In the genomic region with DNA sequence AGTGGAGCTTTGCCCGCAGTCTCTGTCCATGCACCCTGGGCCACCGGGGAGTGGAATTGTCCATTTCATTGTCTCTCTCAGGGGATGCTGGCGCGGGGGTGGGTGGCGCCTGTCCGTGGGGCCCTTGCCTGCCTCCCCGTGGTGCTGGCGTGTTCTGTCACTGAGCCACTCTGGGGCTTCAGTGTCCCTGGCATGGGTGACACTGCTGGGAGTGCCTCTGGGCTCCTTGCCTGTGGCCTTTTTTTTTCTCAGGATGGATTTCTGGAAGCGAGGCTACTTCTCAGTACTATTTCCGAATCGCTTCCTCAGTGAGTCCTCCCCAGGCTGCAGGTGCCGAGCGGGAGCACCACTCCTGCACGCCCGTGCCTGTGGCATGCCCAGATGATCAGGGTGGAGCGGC, we compare ENCODE assay signal across 20 cellular contexts. TPM values are rescaled to one million over a fixed set of nuclear protein-coding genes. Genes with fewer than 3 reads are reported as not detected.
A peak's percentile ranks its signal among the peaks of the same experiment; 100 is the strongest.
DNase-seq lines count a peak whose midpoint lies in the region; ATAC-seq and TF ChIP-seq lines count a peak whose summit lies in the region.
"Had no signal": no experiment of that assay in that cellular context is flagged by ENCODE, and none has a peak within 500 bp of the region (broad histone marks: within the 10 kb centered on the region; RNA-seq: fewer than 3 reads in every experiment).

No MANE protein-coding gene starts in this region.

- no peaks in the 10 kb centered on the region for H3K9me3 ChIP-seq in spleen
- H3K9me3 ChIP-seq: left lung, mucosa of descending colon had no signal

- H3K27ac Mint-ChIP-seq in activated naive CD4-positive, alpha-beta T cell treated with anti-CD3 and anti-CD28 coated beads, Interleukin-2, amount 50 U/mL, for 72 hours: peak overlapping the region; percentile 78 to 96
- peak overlapping the region; percentile 78 for H3K27ac Mint-ChIP-seq in activated naive CD8-positive, alpha-beta T cell treated with anti-CD3 and anti-CD28 coated beads, Interleukin-2, amount 50 U/mL, for 24 hours
- H3K27ac Mint-ChIP-seq in mesothelial cell of epicardium: peak overlapping the region; percentile 73
- no peak overlapping the region for H3K27ac Mint-ChIP-seq in activated T-helper 2 cell treated with anti-CD3 and anti-CD28 coated beads, Interferon-gamma antibody, Interleukin-2, Interleukin-4, amounts not matched to agents 10 μg/mL and 5 μg/mL and 100 μg/mL, durations not matched to agents 14 hours and 24 hours and 36 hours

- DNase-seq in activated naive CD4-positive, alpha-beta T cell treated with anti-CD3 and anti-CD28 coated beads, Interleukin-2, amount 50 U/mL, for 72 hours (ENCODE audit: low spot score in 2 of 2): no peak
- DNase-seq in activated naive CD4-positive, alpha-beta T cell (lab: John Stamatoyannopoulos, UW): no peak
- DNase-seq in activated naive CD8-positive, alpha-beta T cell treated with anti-CD3 and anti-CD28 coated beads, Interleukin-2, amount 50 U/mL, for 24 hours: no peak
- no peak for DNase-seq in mesothelial cell of epicardium (ENCODE audit: low spot score in 2 of 2, unreplicated experiment in 2 of 2)
- peak; percentile 51 for DNase-seq in spleen
- no peak for DNase-seq in activated gamma-delta T cell treated with Interleukin-2 at 50 U/mL for 16 hours
- DNase-seq in activated T-helper 2 cell treated with anti-CD3 and anti-CD28 coated beads, Interferon-gamma antibody, Interleukin-2, Interleukin-4, amounts not matched to agents 10 μg/mL and 5 μg/mL and 100 μg/mL, durations not matched to agents 14 hours and 24 hours and 36 hours (ENCODE audit: low spot score): no peak
- DNase-seq: activated CD4-positive, alpha-beta T cell treated with anti-CD3 and anti-CD28 coated beads for 1 hour; activated CD8-positive, alpha-beta memory T cell treated with anti-CD3 and anti-CD28 coated beads, Interleukin-2, amount 50 U/mL, for 4 hours; activated naive CD4-positive, alpha-beta T cell treated with Interleukin-2 at 50 U/mL for 16 hours; DMS 273 treated with DMSO at 0.1 percent for 48 hours; KG1; NCI-H1694; NCI-H2171 treated with DMSO at 0.1 percent for 48 hours; NCI-H526 treated with DMSO at 0.1 percent for 48 hours; nucleus accumbens had no signal

- H3K27me3 ChIP-seq in spleen (replicated peaks in 1 of 7): no peaks in the 10 kb centered on the region
- H3K27me3 ChIP-seq: left lung had no signal

- no peak overlapping the region for H3K27ac ChIP-seq in spleen
- H3K27ac ChIP-seq: left lung had no signal

- H3K4me1 Mint-ChIP-seq in activated naive CD8-positive, alpha-beta T cell treated with anti-CD3 and anti-CD28 coated beads, Interleukin-2, amount 50 U/mL, for 24 hours: peaks cover 38% of the 10 kb centered on the region
- H3K4me1 Mint-ChIP-seq in mesothelial cell of epicardium: peaks cover 13% of the 10 kb centered on the region
- H3K4me1 Mint-ChIP-seq in activated T-helper 2 cell treated with anti-CD3 and anti-CD28 coated beads, Interferon-gamma antibody, Interleukin-2, Interleukin-4, amounts not matched to agents 10 μg/mL and 5 μg/mL and 100 μg/mL, durations not matched to agents 14 hours and 24 hours and 36 hours (ENCODE audit: low read depth): peaks cover 18% of the 10 kb centered on the region
- H3K4me1 Mint-ChIP-seq: CD14-positive monocyte had no signal

- peaks cover 2 to 100% (median 62%) of the 10 kb centered on the region in 6 donors for H3K36me3 ChIP-seq in spleen

- H3K36me3 Mint-ChIP-seq in activated naive CD4-positive, alpha-beta T cell treated with anti-CD3 and anti-CD28 coated beads, Interleukin-2, amount 50 U/mL, for 72 hours: peaks cover 0 to 7% of the 10 kb centered on the region in 2 donors
- peaks cover 18% of the 10 kb centered on the region for H3K36me3 Mint-ChIP-seq in activated naive CD8-positive, alpha-beta T cell treated with anti-CD3 and anti-CD28 coated beads, Interleukin-2, amount 50 U/mL, for 24 hours (ENCODE audit: low read depth)
- peaks cover 9% of the 10 kb centered on the region for H3K36me3 Mint-ChIP-seq in mesothelial cell of epicardium
- H3K36me3 Mint-ChIP-seq in activated T-helper 2 cell treated with anti-CD3 and anti-CD28 coated beads, Interferon-gamma antibody, Interleukin-2, Interleukin-4, amounts not matched to agents 10 μg/mL and 5 μg/mL and 100 μg/mL, durations not matched to agents 14 hours and 24 hours and 36 hours (ENCODE audit: low read depth): peaks cover 32% of the 10 kb centered on the region

- TF ChIP-seq POLR2A in spleen (IDR thresholded peaks at IDR 0.05): no peak

- intact Hi-C loops in spleen (cut with DNase I; ENCODE audit: low total_unique reads): no loop called here
- intact Hi-C loops in activated T-helper 2 cell treated with anti-CD3 and anti-CD28 coated beads, Interferon-gamma antibody, Interleukin-2, Interleukin-4, amounts not matched to agents 10 μg/mL and 5 μg/mL and 100 μg/mL, durations not matched to agents 14 hours and 24 hours and 36 hours (cut with micrococcal nuclease): no loop called here

- peak overlapping the region; percentile 52 for H3K4me3 Mint-ChIP-seq in activated naive CD8-positive, alpha-beta T cell treated with anti-CD3 and anti-CD28 coated beads, Interleukin-2, amount 50 U/mL, for 24 hours
- H3K4me3 Mint-ChIP-seq in mesothelial cell of epicardium: no peak overlapping the region
- H3K4me3 Mint-ChIP-seq in activated T-helper 2 cell treated with anti-CD3 and anti-CD28 coated beads, Interferon-gamma antibody, Interleukin-2, Interleukin-4, amounts not matched to agents 10 μg/mL and 5 μg/mL and 100 μg/mL, durations not matched to agents 14 hours and 24 hours and 36 hours (ENCODE audit: low read depth): no peak overlapping the region
- H3K4me3 Mint-ChIP-seq: CD14-positive monocyte had no signal

- 91 to 95% (median 93%) methylated on average over 16 of the region's 16 CpGs for WGBS in spleen, 5 donors

- H3K4me1 ChIP-seq in spleen: peaks cover 0 to 33% (median 0%) of the 10 kb centered on the region in 6 donors
- H3K4me1 ChIP-seq: left lung had no signal

- TF ChIP-seq CTCF in mesothelial cell of epicardium (IDR thresholded peaks at IDR 0.05; ENCODE audit: unreplicated experiment) (no peak), spleen (IDR thresholded peaks at IDR 0.05 in 8 of 11, conservative IDR thresholded peaks at IDR 0.05 in 3 of 11) (no peak)

- no peak for ATAC-seq in activated naive CD4-positive, alpha-beta T cell treated with anti-CD3 and anti-CD28 coated beads, Interleukin-2, amount 50 U/mL, for 72 hours
- ATAC-seq in activated naive CD8-positive, alpha-beta T cell treated with anti-CD3 and anti-CD28 coated beads, Interleukin-2, amount 50 U/mL, for 24 hours: no peak
- ATAC-seq in GM18858 (IDR thresholded peaks at IDR 0.05; ENCODE audit: unreplicated experiment): no peak
- ATAC-seq: left lung, mucosa of descending colon had no signal

- no peaks in the 10 kb centered on the region for H3K9me3 Mint-ChIP-seq in activated naive CD4-positive, alpha-beta T cell treated with anti-CD3 and anti-CD28 coated beads, Interleukin-2, amount 50 U/mL, for 72 hours
- H3K9me3 Mint-ChIP-seq in activated naive CD8-positive, alpha-beta T cell treated with anti-CD3 and anti-CD28 coated beads, Interleukin-2, amount 50 U/mL, for 24 hours: no peaks in the 10 kb centered on the region
- no peaks in the 10 kb centered on the region for H3K9me3 Mint-ChIP-seq in mesothelial cell of epicardium
- no peaks in the 10 kb centered on the region for H3K9me3 Mint-ChIP-seq in activated T-helper 2 cell treated with anti-CD3 and anti-CD28 coated beads, Interferon-gamma antibody, Interleukin-2, Interleukin-4, amounts not matched to agents 10 μg/mL and 5 μg/mL and 100 μg/mL, durations not matched to agents 14 hours and 24 hours and 36 hours
- H3K9me3 Mint-ChIP-seq: CD14-positive monocyte had no signal

- no peaks in the 10 kb centered on the region for H3K27me3 Mint-ChIP-seq in activated naive CD8-positive, alpha-beta T cell treated with anti-CD3 and anti-CD28 coated beads, Interleukin-2, amount 50 U/mL, for 24 hours
- no peaks in the 10 kb centered on the region for H3K27me3 Mint-ChIP-seq in mesothelial cell of epicardium (ENCODE audit: low read depth)
- no peaks in the 10 kb centered on the region for H3K27me3 Mint-ChIP-seq in activated T-helper 2 cell treated with anti-CD3 and anti-CD28 coated beads, Interferon-gamma antibody, Interleukin-2, Interleukin-4, amounts not matched to agents 10 μg/mL and 5 μg/mL and 100 μg/mL, durations not matched to agents 14 hours and 24 hours and 36 hours (ENCODE audit: low read depth)

- H3K4me3 ChIP-seq in spleen: no peak overlapping the region
- H3K4me3 ChIP-seq: left lung, mucosa of descending colon had no signal

RNA-seq across cellular contexts. Expression of a gene that starts 55.0 kb away (rescaled TPM):
- 10 to 100 TPM; 36.5 to 57.6 TPM for total RNA-seq in activated naive CD4-positive, alpha-beta T cell treated with anti-CD3 and anti-CD28 coated beads, Interleukin-2, amount 50 U/mL, for 72 hours
- 40.4 to 44.6 TPM (median 42.7 TPM) in 3 replicates for total RNA-seq in mesothelial cell of epicardium
- total RNA-seq in spleen: 10 to 100 TPM; 39.5 to 74.5 (median 56.8) TPM
- polyA plus RNA-seq in spleen: 10 to 100 TPM in 1 of 3 donors, 1 to 10 TPM in 2; 6.2 to 15.5 (median 6.2) TPM
- total RNA-seq in activated T-helper 2 cell treated with anti-CD3 and anti-CD28 coated beads, Interferon-gamma antibody, Interleukin-2, Interleukin-4, amounts not matched to agents 10 μg/mL and 5 μg/mL and 100 μg/mL, durations not matched to agents 14 hours and 24 hours and 36 hours: 45.7 and 48.5 TPM in 2 replicates
